ENCODE assay signal across 34 cellular contexts in genomic region chr19:29439021-29439420, GRCh38.
"Had no signal": no experiment of that assay in that cellular context is flagged by ENCODE, and none has a peak within 500 bp of the region (broad histone marks: within the 10 kb centered on the region; RNA-seq: fewer than 3 reads in every experiment).

No MANE protein-coding gene starts in this region.

- DNase-seq: Karpas-422, Kasumi-1, MG63, MM.1S, MV-4-11, NCI-H1048, NCI-H1092, NCI-H1092 treated with DMSO at 0.1 percent for 48 hours, NCI-H1105, NCI-H1105 treated with DMSO at 0.1 percent for 48 hours, NCI-H1417, NCI-H1417 treated with DMSO at 0.1 percent for 48 hours, NCI-H1436, NCI-H1436 treated with DMSO at 0.1 percent for 48 hours, NCI-H146, NCI-H1694, NCI-H1694 treated with DMSO at 0.1 percent for 48 hours, NCI-H187, NCI-H187 treated with DMSO at 0.1 percent for 48 hours, NCI-H1930, NCI-H2029, NCI-H2029 treated with DMSO at 0.1 percent for 48 hours, NCI-H2081, NCI-H2081 treated with DMSO at 0.1 percent for 48 hours, NCI-H2107, NCI-H2171, NCI-H2171 treated with DMSO at 0.1 percent for 48 hours, NCI-H2227 treated with DMSO at 0.1 percent for 48 hours, NCI-H226, NCI-H345, NCI-H446, NCI-H446 treated with DMSO at 0.1 percent for 48 hours, NCI-H510A had no signal

- H3K4me2 ChIP-seq: KMS-11 had no signal

- H3K9me3 ChIP-seq: MG63 had no signal

- H3K27ac ChIP-seq: KMS-11 had no signal

- H3K36me3 ChIP-seq: MG63 had no signal

- H3K4me3 ChIP-seq: MG63 had no signal

- H3K9ac ChIP-seq: KMS-11 had no signal

- H3K27me3 ChIP-seq: MG63 had no signal
